ENCODE assay signal across 1 cellular context in genomic region chr11:61529537-61530225, GRCh38.
A peak's percentile ranks its signal among the peaks of the same experiment; 100 is the strongest.
TF ChIP-seq lines count a peak whose summit lies in the region.

No MANE protein-coding gene starts in this region.

TF ChIP-seq in liver, 16 proteins besides CTCF, POLR2A, EP300 and RAD21:
- TF ChIP-seq YY1 (IDR thresholded peaks at IDR 0.05): peak; percentile 37
- peak; percentile 44 to 60 for TF ChIP-seq EGR1 (IDR thresholded peaks at IDR 0.05; ENCODE audit: low read depth in 2 of 2)
- peak; percentile 88 for TF ChIP-seq HNF4G (IDR thresholded peaks at IDR 0.05)
- peak; percentile 51 for TF ChIP-seq FOXA1 (IDR thresholded peaks at IDR 0.05)
- TF ChIP-seq RXRA (IDR thresholded peaks at IDR 0.05): peak; percentile 99 to 100
- TF ChIP-seq NR2F2 (IDR thresholded peaks at IDR 0.05): peak; percentile 90
- peak; percentile 76 to 85 for TF ChIP-seq JUND (IDR thresholded peaks at IDR 0.05)
- peak; percentile 79 for TF ChIP-seq ZBTB33 (IDR thresholded peaks at IDR 0.05)
- TF ChIP-seq FOXA2 (IDR thresholded peaks at IDR 0.05): peak; percentile 67
- peak; percentile 79 for TF ChIP-seq REST (IDR thresholded peaks at IDR 0.05)
- peak; percentile 98 for TF ChIP-seq HNF4A (conservative IDR thresholded peaks at IDR 0.05)
- peak; percentile 98 for TF ChIP-seq ATF3 (IDR thresholded peaks at IDR 0.05)
- TF ChIP-seq MAX (IDR thresholded peaks at IDR 0.05): no peak
- TF ChIP-seq SP1 (IDR thresholded peaks at IDR 0.05): peak; percentile 99
- no peak for TF ChIP-seq GABPA (IDR thresholded peaks at IDR 0.05 in 1 of 2, conservative IDR thresholded peaks at IDR 0.05 in 1 of 2)
- TF ChIP-seq TAF1 (conservative IDR thresholded peaks at IDR 0.05): no peak
